In genomic region chr1:31617917-31618746, GRCh38 we compare ENCODE assay signal across 7 cellular contexts. TPM values are rescaled to one million over a fixed set of nuclear protein-coding genes. Genes with fewer than 3 reads are reported as not detected.
DNase-seq lines count a peak whose midpoint lies in the region; ATAC-seq and TF ChIP-seq lines count a peak whose summit lies in the region.

No MANE protein-coding gene starts in this region.

- peak; percentile 96 for TF ChIP-seq CTCF in GM06990 (IDR thresholded peaks at IDR 0.05; ENCODE audit: insufficient read depth, low read length, poor library complexity, severe bottlenecking)
- peak; percentile 66 for TF ChIP-seq CTCF in LNCaP clone FGC (IDR thresholded peaks at IDR 0.05; ENCODE audit: control insufficient read depth, extremely low read depth, insufficient read depth)
- TF ChIP-seq CTCF in WERI-Rb-1 (IDR thresholded peaks at IDR 0.05; ENCODE audit: low read depth, low read length) = peak; percentile 87

- no peaks in the 10 kb centered on the region for H3K9me3 ChIP-seq in WERI-Rb-1 (ENCODE audit: severe bottlenecking)
- no peaks in the 10 kb centered on the region for H3K9me3 ChIP-seq in mesenchymal stem cell (ENCODE audit: control insufficient read depth, low read length)

- no peak overlapping the region for H2AFZ ChIP-seq in mesenchymal stem cell (ENCODE audit: low read depth, low read length)

- peak overlapping the region; percentile 92 for H3K4me2 ChIP-seq in mesenchymal stem cell (ENCODE audit: low read length, poor library complexity, severe bottlenecking)

- H2BK12ac ChIP-seq in mesenchymal stem cell (ENCODE audit: low read length in 2 of 2) = peak overlapping the region in 1 of 2 experiments; percentile 55

- peak overlapping the region; percentile 28 for H3K4me3 Mint-ChIP-seq in dendritic cell treated with granulocyte-macrophage colony-stimulating factor and Interleukin-4, amounts not matched to agents 40 ng/mL and 50 ng/mL, for 4 days
- peak overlapping the region in 1 of 2 donors; percentile 27 for H3K4me3 Mint-ChIP-seq in stimulated activated naive CD8-positive, alpha-beta T cell treated with anti-CD3 and anti-CD28 coated beads, Interleukin-15, amount 100 ng/mL, for 72 hours

- peak overlapping the region in 1 of 2 experiments; percentile 56 for H3K14ac ChIP-seq in mesenchymal stem cell (ENCODE audit: low read length in 2 of 2)

- peak overlapping the region; percentile 33 for H3K27ac ChIP-seq in WERI-Rb-1
- no peak overlapping the region for H3K27ac ChIP-seq in mesenchymal stem cell (ENCODE audit: low read length, poor library complexity, severe bottlenecking)

- H3K36me3 Mint-ChIP-seq in dendritic cell treated with granulocyte-macrophage colony-stimulating factor and Interleukin-4, amounts not matched to agents 40 ng/mL and 50 ng/mL, for 4 days (ENCODE audit: low read depth) = no peaks in the 10 kb centered on the region

- peaks cover 61% of the 10 kb centered on the region for H3K4me1 Mint-ChIP-seq in dendritic cell treated with granulocyte-macrophage colony-stimulating factor and Interleukin-4, amounts not matched to agents 40 ng/mL and 50 ng/mL, for 4 days (ENCODE audit: low read depth)
- H3K4me1 Mint-ChIP-seq in stimulated activated naive CD8-positive, alpha-beta T cell treated with anti-CD3 and anti-CD28 coated beads, Interleukin-15, amount 100 ng/mL, for 72 hours = peaks cover 9% of the 10 kb centered on the region

- peaks cover 20% of the 10 kb centered on the region for H3K4me1 ChIP-seq in mesenchymal stem cell (ENCODE audit: control insufficient read depth, insufficient read depth, low read depth, low read length)

- H3K9ac ChIP-seq in mesenchymal stem cell (ENCODE audit: low read length) = peak overlapping the region; percentile 49

- H3K9me3 Mint-ChIP-seq in dendritic cell treated with granulocyte-macrophage colony-stimulating factor and Interleukin-4, amounts not matched to agents 40 ng/mL and 50 ng/mL, for 4 days = no peaks in the 10 kb centered on the region
- H3K9me3 Mint-ChIP-seq in stimulated activated naive CD8-positive, alpha-beta T cell treated with anti-CD3 and anti-CD28 coated beads, Interleukin-15, amount 100 ng/mL, for 72 hours = no peaks in the 10 kb centered on the region

- H4K91ac ChIP-seq in mesenchymal stem cell (ENCODE audit: low read length) = no peak overlapping the region

- 14% methylated on average over 47 of the region's 56 CpGs for WGBS in mesenchymal stem cell

- no peak overlapping the region for H4K8ac ChIP-seq in mesenchymal stem cell (ENCODE audit: low read length)

- no peaks in the 10 kb centered on the region for H3K36me3 ChIP-seq in GM06990 (ENCODE audit: control insufficient read depth, insufficient read depth, low read length)
- no peaks in the 10 kb centered on the region for H3K36me3 ChIP-seq in WERI-Rb-1
- peaks cover 0 to 5% of the 10 kb centered on the region in 2 experiments for H3K36me3 ChIP-seq in mesenchymal stem cell (ENCODE audit: control insufficient read depth in 1 of 2, insufficient read depth in 2 of 2, low read depth in 1 of 2, low read length in 2 of 2)

- H3K27me3 ChIP-seq in GM06990 (replicated peaks; ENCODE audit: control insufficient read depth, insufficient read depth, low read length) (no peaks in the 10 kb centered on the region; the same call in none of the 2 replicates), WERI-Rb-1 (ENCODE audit: insufficient read depth, low read depth, severe bottlenecking) (peaks cover 5% of the 10 kb centered on the region), mesenchymal stem cell (ENCODE audit: control insufficient read depth in 1 of 2, insufficient read depth in 1 of 2, low read length in 2 of 2) (peaks cover 31 to 34% of the 10 kb centered on the region in 2 experiments)

- ATAC-seq in stimulated activated naive CD8-positive, alpha-beta T cell treated with anti-CD3 and anti-CD28 coated beads, Interleukin-15, amount 100 ng/mL, for 72 hours = peak; percentile 73
- no peak for ATAC-seq in GM19397 (IDR thresholded peaks at IDR 0.05; ENCODE audit: unreplicated experiment)

- no peak overlapping the region for H2AK5ac ChIP-seq in mesenchymal stem cell (ENCODE audit: low read length, severe bottlenecking)

- H3K23ac ChIP-seq in mesenchymal stem cell (ENCODE audit: low read length in 2 of 2) = no peak overlapping the region

- peak overlapping the region; percentile 18 for H2BK15ac ChIP-seq in mesenchymal stem cell (ENCODE audit: low read depth, poor library complexity, severe bottlenecking)

- peak overlapping the region; percentile 42 for H3K4me3 ChIP-seq in GM06990 (replicated peaks; ENCODE audit: low read depth, low read length)
- H3K4me3 ChIP-seq in LNCaP clone FGC (ENCODE audit: low read depth, low read length) = peak overlapping the region; percentile 28; the same call in 1 of the 2 replicates
- H3K4me3 ChIP-seq in WERI-Rb-1 (ENCODE audit: low read depth, low read length) = peak overlapping the region; percentile 71
- peak overlapping the region; percentile 56 to 72 for H3K4me3 ChIP-seq in mesenchymal stem cell (ENCODE audit: insufficient read depth in 1 of 2, low read depth in 1 of 2, low read length in 2 of 2)

- peak; percentile 63 for DNase-seq in GM06990 (ENCODE audit: extremely low read depth, insufficient read length)
- no peak for DNase-seq in LNCaP clone FGC (ENCODE audit: low read depth)
- peak; percentile 77 for DNase-seq in WERI-Rb-1
- peak; percentile 50 for DNase-seq in mesenchymal stem cell
- peak; percentile 45 to 47 for DNase-seq in stimulated activated naive CD8-positive, alpha-beta T cell treated with anti-CD3 and anti-CD28 coated beads, Interleukin-15, amount 100 ng/mL, for 72 hours

- H2BK120ac ChIP-seq in mesenchymal stem cell (ENCODE audit: low read depth, low read length) = no peak overlapping the region

- H3K18ac ChIP-seq in mesenchymal stem cell (ENCODE audit: low read depth in 1 of 2, low read length in 2 of 2) = no peak overlapping the region

- H3K4ac ChIP-seq in mesenchymal stem cell (ENCODE audit: low read depth in 1 of 2, low read length in 2 of 2) = no peak overlapping the region

- no peak overlapping the region for H2BK5ac ChIP-seq in mesenchymal stem cell (ENCODE audit: low read depth, low read length, poor library complexity, severe bottlenecking)

- intact Hi-C loops in dendritic cell treated with granulocyte-macrophage colony-stimulating factor and Interleukin-4, amounts not matched to agents 40 ng/mL and 50 ng/mL, for 4 days (cut with micrococcal nuclease) = loop anchor here (1.0 kb wide), 1 partner anchor 54 kb away; no protein-coding TSS in a partner anchor

- H3K27me3 Mint-ChIP-seq in dendritic cell treated with granulocyte-macrophage colony-stimulating factor and Interleukin-4, amounts not matched to agents 40 ng/mL and 50 ng/mL, for 4 days = peaks cover 37% of the 10 kb centered on the region
- H3K27me3 Mint-ChIP-seq in stimulated activated naive CD8-positive, alpha-beta T cell treated with anti-CD3 and anti-CD28 coated beads, Interleukin-15, amount 100 ng/mL, for 72 hours = peaks cover 44% of the 10 kb centered on the region

- no peaks in the 10 kb centered on the region for H3K79me1 ChIP-seq in mesenchymal stem cell (replicated peaks; ENCODE audit: low read length, poor library complexity, severe bottlenecking)

- no peak overlapping the region for H3K27ac Mint-ChIP-seq in dendritic cell treated with granulocyte-macrophage colony-stimulating factor and Interleukin-4, amounts not matched to agents 40 ng/mL and 50 ng/mL, for 4 days
- H3K27ac Mint-ChIP-seq in stimulated activated naive CD8-positive, alpha-beta T cell treated with anti-CD3 and anti-CD28 coated beads, Interleukin-15, amount 100 ng/mL, for 72 hours = no peak overlapping the region

RNA-seq across cellular contexts. Expression of gene HCRTR1, which starts 0.6 kb away (rescaled TPM):
- not detected for polyA plus RNA-seq in mesenchymal stem cell (2013, experiment 1 of 2)
- polyA plus RNA-seq in mesenchymal stem cell (2013, experiment 2 of 2) = not detected

RNA-seq across cellular contexts. Expression of gene PEF1, which starts 26.5 kb away (rescaled TPM):
- 56.0 TPM for polyA plus RNA-seq in mesenchymal stem cell (2013, experiment 1 of 2)
- 55.6 TPM for polyA plus RNA-seq in mesenchymal stem cell (2013, experiment 2 of 2)

RNA-seq across cellular contexts. Expression of gene TINAGL1, which starts 41.8 kb away (rescaled TPM):
- 0.47 TPM for polyA plus RNA-seq in mesenchymal stem cell (2013, experiment 1 of 2)
- polyA plus RNA-seq in mesenchymal stem cell (2013, experiment 2 of 2) = 0.47 TPM
